In genomic region chr13:77330009-77330471, GRCh38 we compare ENCODE assay signal across 8 cellular contexts. TPM values are rescaled to one million over a fixed set of nuclear protein-coding genes. Genes with fewer than 3 reads are reported as not detected.
A peak's percentile ranks its signal among the peaks of the same experiment; 100 is the strongest.
DNase-seq lines count a peak whose midpoint lies in the region; ATAC-seq, FAIRE-seq and TF ChIP-seq lines count a peak whose summit lies in the region.

No MANE protein-coding gene starts in this region.

- no peaks in the 10 kb centered on the region for H4K20me1 ChIP-seq in H9 (ENCODE audit: control insufficient read depth, insufficient read depth, insufficient read length)

- no peak overlapping the region for H4K8ac ChIP-seq in H9 (replicated peaks; ENCODE audit: insufficient read length, low read depth, low read length)

- H3K79me1 ChIP-seq in H9 (ENCODE audit: insufficient read depth, low read depth, low read length, poor library complexity, severe bottlenecking), result no peaks in the 10 kb centered on the region

- H2BK120ac ChIP-seq in H9 (ENCODE audit: low read depth, low read length, poor library complexity, severe bottlenecking), result no peak overlapping the region

- H3K4me1 Mint-ChIP-seq in H9, result peaks cover 24 to 36% of the 10 kb centered on the region in 2 experiments
- H3K4me1 Mint-ChIP-seq in WTC11, result peaks cover 37% of the 10 kb centered on the region

- no peak overlapping the region for H3K27ac Mint-ChIP-seq in H9
- no peak overlapping the region; the same call in 1 of the 2 replicates for H3K27ac Mint-ChIP-seq in WTC11

- DNase-seq in A673 (ENCODE audit: low spot score) (peak; percentile 7), H9 (no peak), WTC11 (ENCODE audit: low spot score) (no peak), left ventricle myocardium inferior (no peak), small intestine (peak; percentile 15), iPS-NIHi11 (ENCODE audit: low spot score) (no peak)
- no peak for DNase-seq in stimulated activated CD4-positive, alpha-beta T cell treated with anti-CD3 and anti-CD28 coated beads, Interleukin-2, amount 100 ng/mL, for 48 hours

- peak overlapping the region; percentile 56 for H3K9ac ChIP-seq in H9 (ENCODE audit: extremely low read depth, insufficient read length, low read length)

- H3K23ac ChIP-seq in H9 (ENCODE audit: insufficient read length, low read depth, low read length), result no peak overlapping the region

- H3K27ac ChIP-seq in A673 (ENCODE audit: low read depth, low read length, poor library complexity, severe bottlenecking), result peak overlapping the region; percentile 89
- no peak overlapping the region for H3K27ac ChIP-seq in H9 (ENCODE audit: insufficient read length, low read depth, low read length)
- H3K27ac ChIP-seq in left ventricle myocardium inferior (replicated peaks), result peak overlapping the region; percentile 91
- peak overlapping the region; percentile 28 to 91 for H3K27ac ChIP-seq in small intestine (ENCODE audit: low read depth in 1 of 2, low read length in 1 of 2)

- H3K14ac ChIP-seq in H9 (ENCODE audit: insufficient read depth, low read length), result no peak overlapping the region; the same call in 1 of the 2 replicates

- H3K36me3 ChIP-seq in A673 (ENCODE audit: insufficient read depth, low read length, poor library complexity, severe bottlenecking), result no peaks in the 10 kb centered on the region
- no peaks in the 10 kb centered on the region for H3K36me3 ChIP-seq in left ventricle myocardium inferior
- no peaks in the 10 kb centered on the region for H3K36me3 ChIP-seq in small intestine (ENCODE audit: control insufficient read depth in 2 of 2, insufficient read depth in 2 of 2, low read length in 2 of 2)

- peak; percentile 33 for FAIRE-seq in small intestine (lab: Jason Lieb, UNC)

- no peaks in the 10 kb centered on the region for H3K9me3 ChIP-seq in A673 (ENCODE audit: low read depth, low read length, poor library complexity, severe bottlenecking)
- no peaks in the 10 kb centered on the region for H3K9me3 ChIP-seq in H9 (ENCODE audit: control insufficient read depth, low read depth, low read length)
- no peaks in the 10 kb centered on the region for H3K9me3 ChIP-seq in left ventricle myocardium inferior (replicated peaks)
- no peaks in the 10 kb centered on the region for H3K9me3 ChIP-seq in small intestine (ENCODE audit: control insufficient read depth, low read depth)

- no peak overlapping the region for H3K4ac ChIP-seq in H9 (ENCODE audit: low read depth, low read length)

- intact Hi-C loops in A673 (cut with micrococcal nuclease; ENCODE audit: unreplicated experiment), result no loop called here
- intact Hi-C loops in left ventricle myocardium inferior (cut with micrococcal nuclease), result no loop called here

- H3K4me1 ChIP-seq in A673 (ENCODE audit: insufficient read depth, low read length, poor library complexity, severe bottlenecking) (peaks cover 16% of the 10 kb centered on the region), H9 (ENCODE audit: insufficient read depth, low read length) (no peaks in the 10 kb centered on the region), left ventricle myocardium inferior (peaks cover 48% of the 10 kb centered on the region), small intestine (ENCODE audit: control insufficient read depth in 2 of 2, insufficient read depth in 1 of 2, low read depth in 1 of 2, low read length in 1 of 2) (peaks cover 3 to 5% of the 10 kb centered on the region in 2 donors)

- peaks cover 18% of the 10 kb centered on the region for H3K23me2 ChIP-seq in H9 (ENCODE audit: insufficient read length, low read depth, low read length, poor library complexity, severe bottlenecking)

- no peak overlapping the region for H2BK15ac ChIP-seq in H9 (ENCODE audit: low read depth, low read length)

- H3T11ph ChIP-seq in H9 (ENCODE audit: low read length), result no peak overlapping the region

- H3K9me3 Mint-ChIP-seq in H9, result no peaks in the 10 kb centered on the region
- no peaks in the 10 kb centered on the region for H3K9me3 Mint-ChIP-seq in WTC11

- H3K56ac ChIP-seq in H9 (ENCODE audit: insufficient read length, low read depth, low read length), result no peak overlapping the region

- no peak overlapping the region for H4K5ac ChIP-seq in H9 (ENCODE audit: insufficient read length, low read depth, low read length)

- H3K4me3 Mint-ChIP-seq in H9, result peak overlapping the region; percentile 86 to 95
- peak overlapping the region; percentile 92 for H3K4me3 Mint-ChIP-seq in WTC11

- no TSS peak for BruUV-seq in A673 (replicated peaks; lab: Mats Ljungman, UMichigan)

- H4K91ac ChIP-seq in H9 (ENCODE audit: insufficient read length, low read depth, low read length), result no peak overlapping the region

- H3K27me3 ChIP-seq in A673 (replicated peaks; ENCODE audit: insufficient read depth, low read depth, low read length, poor library complexity), result no peaks in the 10 kb centered on the region
- peaks cover 3% of the 10 kb centered on the region; the same call in 1 of the 2 replicates for H3K27me3 ChIP-seq in H9 (ENCODE audit: insufficient read depth, low read length)
- no peaks in the 10 kb centered on the region for H3K27me3 ChIP-seq in left ventricle myocardium inferior (ENCODE audit: low read depth)
- H3K27me3 ChIP-seq in small intestine (ENCODE audit: control insufficient read depth in 2 of 2, insufficient read depth in 2 of 2, low read length in 2 of 2), result no peaks in the 10 kb centered on the region

- peak overlapping the region; percentile 80 for H3K4me3 ChIP-seq in A673 (ENCODE audit: low read depth, low read length, poor library complexity, severe bottlenecking)
- peak overlapping the region; percentile 85 for H3K4me3 ChIP-seq in left ventricle myocardium inferior
- peak overlapping the region; percentile 55 to 75 for H3K4me3 ChIP-seq in small intestine (ENCODE audit: low read depth in 1 of 2, low read length in 2 of 2)

- H3K27me3 Mint-ChIP-seq in H9 (ENCODE audit: low read depth) (peaks cover 29% of the 10 kb centered on the region), WTC11 (ENCODE audit: low read depth) (peaks cover 25% of the 10 kb centered on the region)

- no peak overlapping the region for H2AK5ac ChIP-seq in H9 (ENCODE audit: insufficient read length, low read length)

- H3K18ac ChIP-seq in H9 (ENCODE audit: insufficient read length, low read depth, low read length), result no peak overlapping the region

- POLR2A ChIA-PET in A673 (lab: Charles Lee; ENCODE audit: low non-redundant PET), result interaction anchor here (0.6 kb wide), 1 partner anchor 122 kb away, joined by 3 read pairs; no protein-coding TSS in a partner anchor
- POLR2A ChIA-PET in WTC11 (lab: Charles Lee), result no interaction called here

- H2BK12ac ChIP-seq in H9 (ENCODE audit: insufficient read length, low read depth, low read length), result no peak overlapping the region

- CTCF ChIA-PET in A673 (lab: Charles Lee) (interaction anchor here (0.7 kb wide), 1 partner anchor 148 kb away, joined by 3 read pairs; no protein-coding TSS in a partner anchor), WTC11 (lab: Charles Lee) (interaction anchor here (1.3 to 2.4 kb wide), 2 partner anchors 13 to 148 kb away, joined by 7 to 23 read pairs; no protein-coding TSS in a partner anchor)

- WGBS in H9 (ENCODE audit: extremely low coverage, insufficient read length, low lambda C conversion rate), result no CpG with 5 or more reads among the region's 10 CpGs
- 1 to 2% (median 1%) methylated on average over 10 of the region's 10 CpGs for WGBS in small intestine, 3 donors

- H2AFZ ChIP-seq in H9 (ENCODE audit: low read length), result peak overlapping the region; percentile 83

- H2BK5ac ChIP-seq in H9 (ENCODE audit: insufficient read length, low read length), result no peak overlapping the region

- no peak overlapping the region for H2BK20ac ChIP-seq in H9 (ENCODE audit: low read depth, low read length, poor library complexity, severe bottlenecking)

- ATAC-seq in WTC11 (no peak), HG02642 (IDR thresholded peaks at IDR 0.05; ENCODE audit: poor library complexity, unreplicated experiment) (no peak)

- no peak for TF ChIP-seq CTCF in A673 (conservative IDR thresholded peaks at IDR 0.05; ENCODE audit: low read depth, low read length)
- TF ChIP-seq CTCF in H9 (conservative IDR thresholded peaks at IDR 0.05), result no peak
- no peak for TF ChIP-seq CTCF in WTC11 (IDR thresholded peaks at IDR 0.05)
- no peak for TF ChIP-seq CTCF in left ventricle myocardium inferior (IDR thresholded peaks at IDR 0.05; ENCODE audit: borderline replicate concordance)

- H3K79me2 ChIP-seq in H9 (ENCODE audit: insufficient read depth, low read length), result no peaks in the 10 kb centered on the region; the same call in 1 of the 2 replicates

- H3K4me2 ChIP-seq in H9 (ENCODE audit: insufficient read depth, insufficient read length, low read length), result peak overlapping the region; percentile 72

- H3K36me3 Mint-ChIP-seq in H9 (ENCODE audit: insufficient read depth in 1 of 3, low read depth in 3 of 3), result no peaks in the 10 kb centered on the region
- H3K36me3 Mint-ChIP-seq in WTC11, result no peaks in the 10 kb centered on the region

TF ChIP-seq in WTC11, 78 proteins besides CTCF, POLR2A, EP300 and RAD21:
- no peak for TF ChIP-seq GABPB1 (CRISPR knock-in tag; IDR thresholded peaks at IDR 0.05)
- no peak for TF ChIP-seq CBFB (CRISPR knock-in tag; IDR thresholded peaks at IDR 0.05; ENCODE audit: low read depth)
- TF ChIP-seq, protein P1, sequence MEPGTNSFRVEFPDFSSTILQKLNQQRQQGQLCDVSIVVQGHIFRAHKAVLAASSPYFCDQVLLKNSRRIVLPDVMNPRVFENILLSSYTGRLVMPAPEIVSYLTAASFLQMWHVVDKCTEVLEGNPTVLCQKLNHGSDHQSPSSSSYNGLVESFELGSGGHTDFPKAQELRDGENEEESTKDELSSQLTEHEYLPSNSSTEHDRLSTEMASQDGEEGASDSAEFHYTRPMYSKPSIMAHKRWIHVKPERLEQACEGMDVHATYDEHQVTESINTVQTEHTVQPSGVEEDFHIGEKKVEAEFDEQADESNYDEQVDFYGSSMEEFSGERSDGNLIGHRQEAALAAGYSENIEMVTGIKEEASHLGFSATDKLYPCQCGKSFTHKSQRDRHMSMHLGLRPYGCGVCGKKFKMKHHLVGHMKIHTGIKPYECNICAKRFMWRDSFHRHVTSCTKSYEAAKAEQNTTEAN (CRISPR knock-in tag; IDR thresholded peaks at IDR 0.05), result no peak
- no peak for TF ChIP-seq USF1 (CRISPR knock-in tag; IDR thresholded peaks at IDR 0.05)
TF ChIP-seq in WTC11: peak in this region for 0.

RNA-seq across cellular contexts. Expression of gene MYCBP2, which starts 3.1 kb away (rescaled TPM):
- 55.5 and 57.8 TPM in 2 replicates for total RNA-seq in A673 (2021)
- 26.7 and 32.0 TPM in 2 replicates for total RNA-seq in H9 (2021)
- 41.5 to 54.3 TPM (median 45.3 TPM) in 3 replicates for total RNA-seq in WTC11 (2021)
- total RNA-seq in left ventricle myocardium inferior, result 42.2 TPM
- polyA plus RNA-seq in small intestine, result 10 to 100 TPM; 11.2 to 24.6 (median 22.4) TPM

Comparison
In these comparisons a context has a peak if more than half of its experiments do, and no peak if none do; other contexts are left out.
1. DNase-seq: peak in A673 (single experiment) and small intestine (single experiment); none in H9 (single experiment), WTC11 (single experiment), left ventricle myocardium inferior (single experiment), stimulated activated CD4-positive, alpha-beta T cell treated with anti-CD3 and anti-CD28 coated beads, Interleukin-2, amount 100 ng/mL, for 48 hours (0 of 2) and iPS-NIHi11 (single experiment).
2. Peak in every context shown above with its lines, with median percentiles within 50 percentile points of each other: H3K4me3 ChIP-seq.